Comparison of ENCODE assay signal across 1 cellular context in the genomic region with DNA sequence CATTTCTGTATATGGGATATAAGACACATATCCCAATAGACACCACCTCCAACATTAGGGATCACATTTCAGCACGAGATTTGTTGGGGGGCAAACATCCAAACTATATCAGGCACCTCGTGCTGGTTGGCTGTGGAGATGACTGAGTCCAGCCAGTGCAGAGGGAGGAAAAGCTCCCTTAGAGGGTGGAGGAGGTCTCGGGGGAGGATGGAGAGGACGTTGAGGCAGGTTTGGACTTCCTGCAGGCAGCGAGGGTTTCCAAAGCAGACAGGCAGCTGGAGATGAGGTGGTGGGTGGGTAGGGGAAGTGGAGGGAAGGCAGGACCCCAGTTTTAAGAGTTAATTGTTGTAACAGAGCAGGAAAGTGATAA.
TF ChIP-seq lines count a peak whose summit lies in the region.

No MANE protein-coding gene starts in this region.

TF ChIP-seq in IMR-90, 13 proteins besides CTCF, POLR2A, EP300 and RAD21 (continued from another document):
- TF ChIP-seq, protein P1, sequence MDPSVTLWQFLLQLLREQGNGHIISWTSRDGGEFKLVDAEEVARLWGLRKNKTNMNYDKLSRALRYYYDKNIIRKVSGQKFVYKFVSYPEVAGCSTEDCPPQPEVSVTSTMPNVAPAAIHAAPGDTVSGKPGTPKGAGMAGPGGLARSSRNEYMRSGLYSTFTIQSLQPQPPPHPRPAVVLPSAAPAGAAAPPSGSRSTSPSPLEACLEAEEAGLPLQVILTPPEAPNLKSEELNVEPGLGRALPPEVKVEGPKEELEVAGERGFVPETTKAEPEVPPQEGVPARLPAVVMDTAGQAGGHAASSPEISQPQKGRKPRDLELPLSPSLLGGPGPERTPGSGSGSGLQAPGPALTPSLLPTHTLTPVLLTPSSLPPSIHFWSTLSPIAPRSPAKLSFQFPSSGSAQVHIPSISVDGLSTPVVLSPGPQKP (IDR thresholded peaks at IDR 0.05; ENCODE audit: borderline replicate concordance, low read depth, low read length) = no peak
- no peak for TF ChIP-seq CHD1 (IDR thresholded peaks at IDR 0.05; ENCODE audit: low read depth, low read length)
- TF ChIP-seq RCOR1 (IDR thresholded peaks at IDR 0.05; ENCODE audit: insufficient replicate concordance, low read length) = no peak
